Comparison of ENCODE assay signal across 8 cellular contexts in genomic region chr1:23559985-23560755, GRCh38. TPM values are rescaled to one million over a fixed set of nuclear protein-coding genes. Genes with fewer than 3 reads are reported as not detected.
DNase-seq lines count a peak whose midpoint lies in the region; ATAC-seq, FAIRE-seq and TF ChIP-seq lines count a peak whose summit lies in the region.

No MANE protein-coding gene starts in this region.

- peak overlapping the region; percentile 61 for H3K27ac ChIP-seq in GM12878 (ENCODE audit: control insufficient read depth, insufficient read depth)
- H3K27ac ChIP-seq in mesendoderm (ENCODE audit: low read depth, low read length): peak overlapping the region; percentile 95

- H3K9ac ChIP-seq in GM12878 (ENCODE audit: control insufficient read depth, insufficient read depth, low read length) (peak overlapping the region; percentile 55), mesendoderm (ENCODE audit: low read length) (peak overlapping the region; percentile 83)

- SMC1A ChIA-PET in GM12878 (lab: Charles Lee; ENCODE audit: uncharacterized antibody, unreplicated experiment): interaction anchor here (1.0 to 10.6 kb wide), 7 partner anchors 11 to 75 kb away, joined by 3 to 216 read pairs (median 4); no protein-coding TSS in a partner anchor

- POLR2A ChIA-PET in GM12878 (lab: Charles Lee): interaction anchor here (0.5 to 9.2 kb wide), 13 partner anchors 8 to 177 kb away, joined by 3 to 206 read pairs (median 12); partner anchors contain the start of gene E2F2

- TF ChIP-seq RAD21 in GM12878 (IDR thresholded peaks at IDR 0.05; ENCODE audit: insufficient read depth, low read depth, low read length): no peak

- H3K56ac ChIP-seq in mesendoderm (ENCODE audit: low read length): peak overlapping the region; percentile 90

- H3K4me1 Mint-ChIP-seq in HFFc6 (ENCODE audit: low read depth): peaks cover 78% of the 10 kb centered on the region

- H3K36me3 ChIP-seq in GM12878 (ENCODE audit: control insufficient read depth in 2 of 2, insufficient read depth in 2 of 2, low read length in 1 of 2) (no peaks in the 10 kb centered on the region), mesendoderm (ENCODE audit: control insufficient read depth, insufficient read depth, low read length) (peaks cover 3% of the 10 kb centered on the region)

- peak overlapping the region; percentile 18 for H4K5ac ChIP-seq in mesendoderm (ENCODE audit: low read length)

- H2BK120ac ChIP-seq in mesendoderm (ENCODE audit: low read depth, low read length): peak overlapping the region; percentile 75

- H3K4me3 ChIP-seq in AG10803 (ENCODE audit: low read length) (peak overlapping the region; percentile 53), GM12878 (peak overlapping the region; percentile 96), mesendoderm (ENCODE audit: low read length) (peak overlapping the region; percentile 40)

- H3K79me2 ChIP-seq in GM12878 (ENCODE audit: control insufficient read depth, insufficient read depth, low read length) (peaks cover 19% of the 10 kb centered on the region), mesendoderm (ENCODE audit: control insufficient read depth, insufficient read depth, low read length) (peaks cover 20% of the 10 kb centered on the region)

- H3K27ac Mint-ChIP-seq in HFFc6: peak overlapping the region; percentile 98

- no TSS peak for BruUV-seq in GM12878 (replicated peaks; lab: Mats Ljungman, UMichigan)

- H3K4me1 ChIP-seq in GM12878 (ENCODE audit: control insufficient read depth, insufficient read depth, low read length) (peaks cover 45% of the 10 kb centered on the region), mesendoderm (ENCODE audit: control insufficient read depth, low read depth, low read length) (peaks cover 21% of the 10 kb centered on the region)

- H3K9me3 ChIP-seq in GM12878 (replicated peaks; ENCODE audit: control insufficient read depth, insufficient read depth, low read length): no peaks in the 10 kb centered on the region

- RAD21 ChIA-PET in GM12878 (lab: Charles Lee; ENCODE audit: unreplicated experiment): interaction anchor here (1.2 to 21.6 kb wide), 7 partner anchors 10 to 76 kb away, joined by 4 to 561 read pairs (median 9); no protein-coding TSS in a partner anchor

- CTCF ChIA-PET in GM12878 (lab: Yijun Ruan, JAX): interaction anchor here (0.5 to 24.4 kb wide), 8 partner anchors 9 to 98 kb away, joined by 3 to 959 read pairs (median 4); no protein-coding TSS in a partner anchor

- H3K4me2 ChIP-seq in GM12878 (ENCODE audit: control insufficient read depth, insufficient read depth) (peak overlapping the region; percentile 69), mesendoderm (ENCODE audit: low read length) (peak overlapping the region; percentile 64)

- DNase-seq in AG10803 (ENCODE audit: low read depth) (peak; percentile 84), HFFc6 (no peak), GM12878 (ENCODE audit: low read depth, low spot score) (no peak), mesendoderm (no peak)

- peak overlapping the region; percentile 96 for H3K4me3 Mint-ChIP-seq in HFFc6

- peak overlapping the region; percentile 41 for H2BK15ac ChIP-seq in mesendoderm (replicated peaks; ENCODE audit: low read depth)

- H4K20me1 ChIP-seq in GM12878 (ENCODE audit: control insufficient read depth, insufficient read depth): no peaks in the 10 kb centered on the region

- intact Hi-C loops in GM12878 (cut with micrococcal nuclease; ENCODE audit: unreplicated experiment): loop anchor here (1.0 to 5.0 kb wide), 3 partner anchors 14 to 41 kb away; no protein-coding TSS in a partner anchor

- TF ChIP-seq CTCF in AG10803 (conservative IDR thresholded peaks at IDR 0.05; ENCODE audit: low read length) (no peak), HFFc6 (IDR thresholded peaks at IDR 0.05) (no peak), GM12878 (IDR thresholded peaks at IDR 0.05 in 2 of 3, conservative IDR thresholded peaks at IDR 0.05 in 1 of 3; ENCODE audit: control insufficient read depth in 2 of 3, extremely low read depth in 1 of 3, insufficient read depth in 1 of 3, low read depth in 3 of 3, low read length in 3 of 3) (no peak)

- no peak overlapping the region for H3K23ac ChIP-seq in mesendoderm (ENCODE audit: low read length)

- no peak overlapping the region for H4K8ac ChIP-seq in mesendoderm (ENCODE audit: low read depth, low read length)

- ATAC-seq in GM12878 (no peak), HG02759 (IDR thresholded peaks at IDR 0.05; ENCODE audit: unreplicated experiment) (no peak), GM21381 (IDR thresholded peaks at IDR 0.05; ENCODE audit: unreplicated experiment) (no peak), HG03175 (IDR thresholded peaks at IDR 0.05; ENCODE audit: unreplicated experiment) (no peak), HG02678 (IDR thresholded peaks at IDR 0.05; ENCODE audit: unreplicated experiment) (no peak)

- no peak for TF ChIP-seq EP300 in GM12878 (IDR thresholded peaks at IDR 0.05; ENCODE audit: borderline replicate concordance in 1 of 2, control insufficient read depth in 1 of 2, low read depth in 2 of 2, low read length in 2 of 2)

- peak overlapping the region; percentile 95 for H3K18ac ChIP-seq in mesendoderm (ENCODE audit: low read length)

- H3K36me3 Mint-ChIP-seq in HFFc6 (ENCODE audit: low read depth): peaks cover 29% of the 10 kb centered on the region

- WGBS in GM12878 (ENCODE audit: insufficient coverage, insufficient replicate concordance, low lambda C conversion rate, missing lambda C conversion rate): 50% methylated on average over 6 of the region's 6 CpGs
- no CpG with 5 or more reads among the region's 6 CpGs for whole genome bisulfite sequencing in mesendoderm (ENCODE audit: extremely low coverage, insufficient coverage, low lambda C conversion rate)

- H2BK5ac ChIP-seq in mesendoderm (ENCODE audit: low read length): peak overlapping the region; percentile 93

- in situ Hi-C loops in GM12878 (cut with MboI): no loop called here

- peaks cover 43% of the 10 kb centered on the region for H3K27me3 Mint-ChIP-seq in HFFc6 (ENCODE audit: insufficient read depth)

- peak overlapping the region; percentile 90 for H3K4ac ChIP-seq in mesendoderm (ENCODE audit: low read depth, low read length)

- H3K79me1 ChIP-seq in mesendoderm (ENCODE audit: low read length): peaks cover 2% of the 10 kb centered on the region

- peak overlapping the region; percentile 3 for H2AFZ ChIP-seq in GM12878 (ENCODE audit: control insufficient read depth, low read depth, low read length)

- no peak for TF ChIP-seq POLR2A in GM12878 (IDR thresholded peaks at IDR 0.05; ENCODE audit: low read depth, low read length)

- H2AK5ac ChIP-seq in mesendoderm (ENCODE audit: low read length): peak overlapping the region; percentile 28

- H3K27me3 ChIP-seq in GM12878 (replicated peaks in 1 of 2; ENCODE audit: control insufficient read depth in 2 of 2, insufficient read depth in 2 of 2, low read length in 1 of 2) (no peaks in the 10 kb centered on the region), mesendoderm (ENCODE audit: insufficient read depth, low read length, poor library complexity) (no peaks in the 10 kb centered on the region)

- peaks cover 16% of the 10 kb centered on the region for H3K9me3 Mint-ChIP-seq in HFFc6

- FAIRE-seq in GM12878 (lab: Jason Lieb, UNC): no peak

TF ChIP-seq in GM12878, 131 proteins besides CTCF, POLR2A, EP300 and RAD21 (continues in another document):
- TF ChIP-seq NFXL1 (IDR thresholded peaks at IDR 0.05; ENCODE audit: borderline replicate concordance): no peak
- no peak for TF ChIP-seq SMAD5 (IDR thresholded peaks at IDR 0.05; ENCODE audit: low read depth)
- no peak for TF ChIP-seq EZH2 (IDR thresholded peaks at IDR 0.05; ENCODE audit: borderline replicate concordance, control insufficient read depth, low read depth, low read length)

RNA-seq across cellular contexts. Expression of gene ID3, which starts 0.9 kb away (rescaled TPM):
- total RNA-seq in HFFc6 (2021; fragmentation: NEBNext Ultra II Directional; extraction: Animal tissue kit (Norgen Biotek cat#: 25700)): 100 to 1,000 TPM; 560 to 690 (median 604) TPM
- total RNA-seq in GM12878 (2013; cell fraction: nucleolus; rRNA removed): 69.8 and 72.4 TPM in 2 replicates
- total RNA-seq in GM12878 (2014; rRNA removed): 403 and 449 TPM in 2 replicates
- total RNA-seq in GM12878 (2014; rRNA removed; fragmentation: Illumina TruSeq; extraction: Trizol): 129 and 136 TPM in 2 replicates
- 278 and 285 TPM in 2 replicates for total RNA-seq in GM12878 (2021)
- polyA plus RNA-seq in GM12878 (2011; ENCODE audit: low read depth): 28.8 TPM
- 33.6 and 44.0 TPM in 2 replicates for polyA plus RNA-seq in GM12878 (2011; rRNA removed)
- 121 and 124 TPM in 2 replicates for polyA plus RNA-seq in GM12878 (2011; cell fraction: cytosol; rRNA removed)
- polyA plus RNA-seq in GM12878 (2011; cell fraction: nucleus; rRNA removed): 76.0 and 85.6 TPM in 2 replicates
- polyA plus RNA-seq in GM12878 (2012): 61.0 and 127 TPM in 2 replicates
- polyA plus RNA-seq in GM12878 (2014; fragmentation: Illumina TruSeq; extraction: Trizol): 44.0 and 122 TPM in 2 replicates
- 100 to 1,000 TPM in 1 of 2 experiments, 10 to 100 TPM in 1; 42.7 to 104 TPM for polyA plus RNA-seq in GM12878 (2014; fragmentation: Nextera tagmentation; extraction: Ambion mirVana)
- polyA plus RNA-seq in GM12878 (2014; rRNA removed): 389 and 394 TPM in 2 replicates
- polyA plus RNA-seq in GM12878 (2016; fragmentation: Nextera tagmentation; extraction: Ambion mirVana): 100 to 1,000 TPM; 459 to 475 TPM
- 19.2 and 51.3 TPM in 2 replicates for polyA minus RNA-seq in GM12878 (2011; rRNA and poly(A)+ RNA removed)
- 35.9 and 41.3 TPM in 2 replicates for polyA minus RNA-seq in GM12878 (2011; cell fraction: cytosol; rRNA and poly(A)+ RNA removed)
- polyA minus RNA-seq in GM12878 (2011; cell fraction: nucleus; rRNA and poly(A)+ RNA removed): 76.6 and 97.0 TPM in 2 replicates
- 209 TPM for polyA plus RNA-seq in mesendoderm (2013, experiment 1 of 2)
- polyA plus RNA-seq in mesendoderm (2013, experiment 2 of 2): 208 TPM

RNA-seq across cellular contexts. Expression of gene E2F2, which starts 29.1 kb away (rescaled TPM):
- total RNA-seq in HFFc6 (2021; fragmentation: NEBNext Ultra II Directional; extraction: Animal tissue kit (Norgen Biotek cat#: 25700)): 1 to 10 TPM in 5 of 6 experiments, under 1 TPM in 1; 0.83 to 2.1 (median 1.9) TPM
- total RNA-seq in GM12878 (2013; cell fraction: nucleolus; rRNA removed): 14.2 and 14.7 TPM in 2 replicates
- 23.7 and 24.6 TPM in 2 replicates for total RNA-seq in GM12878 (2014; rRNA removed)
- 13.4 and 14.7 TPM in 2 replicates for total RNA-seq in GM12878 (2014; rRNA removed; fragmentation: Illumina TruSeq; extraction: Trizol)
- total RNA-seq in GM12878 (2021): 24.0 and 27.2 TPM in 2 replicates
- 3.7 TPM for polyA plus RNA-seq in GM12878 (2011; ENCODE audit: low read depth)
- 2.3 and 3.8 TPM in 2 replicates for polyA plus RNA-seq in GM12878 (2011; rRNA removed)
- 5.3 and 5.9 TPM in 2 replicates for polyA plus RNA-seq in GM12878 (2011; cell fraction: cytosol; rRNA removed)
- polyA plus RNA-seq in GM12878 (2011; cell fraction: nucleus; rRNA removed): 6.6 and 13.6 TPM in 2 replicates
- 3.7 and 5.5 TPM in 2 replicates for polyA plus RNA-seq in GM12878 (2012)
- 9.0 and 14.5 TPM in 2 replicates for polyA plus RNA-seq in GM12878 (2014; fragmentation: Illumina TruSeq; extraction: Trizol)
- polyA plus RNA-seq in GM12878 (2014; fragmentation: Nextera tagmentation; extraction: Ambion mirVana): 1 to 10 TPM; 4.3 to 4.6 TPM
- polyA plus RNA-seq in GM12878 (2014; rRNA removed): 10.4 and 12.2 TPM in 2 replicates
- polyA plus RNA-seq in GM12878 (2016; fragmentation: Nextera tagmentation; extraction: Ambion mirVana): 10 to 100 TPM; 17.5 to 18.0 TPM
- 6.4 and 10.4 TPM in 2 replicates for polyA minus RNA-seq in GM12878 (2011; rRNA and poly(A)+ RNA removed)
- polyA minus RNA-seq in GM12878 (2011; cell fraction: cytosol; rRNA and poly(A)+ RNA removed): 4.5 and 6.9 TPM in 2 replicates
- polyA minus RNA-seq in GM12878 (2011; cell fraction: nucleus; rRNA and poly(A)+ RNA removed): 4.4 and 8.8 TPM in 2 replicates
- polyA plus RNA-seq in mesendoderm (2013, experiment 1 of 2): 2.1 TPM
- 1.8 TPM for polyA plus RNA-seq in mesendoderm (2013, experiment 2 of 2)

Comparison
In these comparisons a context has a peak if more than half of its experiments do, and no peak if none do; other contexts are left out.
1. H3K4me3 ChIP-seq: peak in every context shown above with its lines; median percentile 96 in GM12878; 53 in AG10803; 40 in mesendoderm.
2. RNA of gene E2F2, which starts 29.1 kb away (total RNA-seq): 13.4 to 27.2 TPM in GM12878; 0.83 to 2.1 TPM in HFFc6; every median in the first group is over 4 times any median in the second.